In genomic region chr11:133904818-133905515, GRCh38 we compare ENCODE assay signal across 17 cellular contexts. TPM values are rescaled to one million over a fixed set of nuclear protein-coding genes. Genes with fewer than 3 reads are reported as not detected.
DNase-seq lines count a peak whose midpoint lies in the region; ATAC-seq and TF ChIP-seq lines count a peak whose summit lies in the region.
"Had no signal": no experiment of that assay in that cellular context is flagged by ENCODE, and none has a peak within 500 bp of the region (broad histone marks: within the 10 kb centered on the region; RNA-seq: fewer than 3 reads in every experiment).

No MANE protein-coding gene starts in this region.

- H3K36me3 ChIP-seq in RWPE2 (ENCODE audit: low read depth) (no peaks in the 10 kb centered on the region), upper lobe of right lung (no peaks in the 10 kb centered on the region)
- H3K36me3 ChIP-seq: BLaER1 treated with 17β-estradiol and CSF1 and Interleukin-3, amounts not matched to agents 10 nM and 100 nM had no signal

- H3K4me3 Mint-ChIP-seq in glutamatergic neuron (ENCODE audit: unreplicated experiment), result no peak overlapping the region

- peak; percentile 4 for DNase-seq in activated naive CD4-positive, alpha-beta T cell treated with anti-CD3 and anti-CD28 coated beads, Interleukin-2, amount 50 U/mL, for 16 hours
- no peak for DNase-seq in activated naive CD4-positive, alpha-beta T cell treated with Interleukin-2 at 50 U/mL for 16 hours
- peak; percentile 16 for DNase-seq in RWPE2 (ENCODE audit: low spot score)
- peak; percentile 2 for DNase-seq in glutamatergic neuron
- DNase-seq in upper lobe of right lung, result peak; percentile 25
- no peak for DNase-seq in GF-D8 (lab: John Stamatoyannopoulos, UW)
- no peak for DNase-seq in activated gamma-delta T cell treated with Interleukin-2 at 50 U/mL for 16 hours
- DNase-seq: DMS79; NCI-H1092 treated with DMSO at 0.1 percent for 48 hours; NCI-H2081; NCI-H446 treated with DMSO at 0.1 percent for 48 hours; NK-92 treated with Interleukin-12 subunit alpha and Interleukin-12 subunit beta, amount 100 ng/mL, for 24 hours; SHP77 treated with DMSO at 0.1 percent for 48 hours had no signal

- H3K9me3 Mint-ChIP-seq in glutamatergic neuron (ENCODE audit: unreplicated experiment), result peaks cover 21% of the 10 kb centered on the region

- TF ChIP-seq CTCF in RWPE2 (IDR thresholded peaks at IDR 0.05; ENCODE audit: poor library complexity, severe bottlenecking) (no peak), glutamatergic neuron (IDR thresholded peaks at IDR 0.05; ENCODE audit: partially characterized antibody, unreplicated experiment) (no peak), upper lobe of right lung (IDR thresholded peaks at IDR 0.05) (no peak)

- H3K4me1 ChIP-seq in RWPE2 (ENCODE audit: insufficient read depth, poor library complexity, severe bottlenecking) (no peaks in the 10 kb centered on the region), upper lobe of right lung (no peaks in the 10 kb centered on the region)

- H3K9me3 ChIP-seq in RWPE2 (ENCODE audit: severe bottlenecking) (no peaks in the 10 kb centered on the region), upper lobe of right lung (no peaks in the 10 kb centered on the region)
- H3K9me3 ChIP-seq: BLaER1 treated with 17β-estradiol and CSF1 and Interleukin-3, amounts not matched to agents 10 nM and 100 nM had no signal

- H3K27me3 ChIP-seq in RWPE2 (ENCODE audit: insufficient read depth, poor library complexity, severe bottlenecking) (no peaks in the 10 kb centered on the region), upper lobe of right lung (no peaks in the 10 kb centered on the region)
- H3K27me3 ChIP-seq: BLaER1 treated with 17β-estradiol and CSF1 and Interleukin-3, amounts not matched to agents 10 nM and 100 nM had no signal

- H3K27ac Mint-ChIP-seq in glutamatergic neuron (ENCODE audit: unreplicated experiment), result no peak overlapping the region

- ATAC-seq in RWPE2 (ENCODE audit: low read depth) (no peak), upper lobe of right lung (no peak)

- H3K27me3 Mint-ChIP-seq in glutamatergic neuron (ENCODE audit: unreplicated experiment), result peaks cover 12% of the 10 kb centered on the region

- H3K36me3 Mint-ChIP-seq in glutamatergic neuron (ENCODE audit: unreplicated experiment), result peaks cover 14% of the 10 kb centered on the region

- intact Hi-C loops in upper lobe of right lung (cut with DNase I), result no loop called here

- H3K4me1 Mint-ChIP-seq in glutamatergic neuron (ENCODE audit: low read depth, unreplicated experiment), result peaks cover 3% of the 10 kb centered on the region

- H3K27ac ChIP-seq in RWPE2 (ENCODE audit: poor library complexity, severe bottlenecking) (no peak overlapping the region), upper lobe of right lung (no peak overlapping the region)
- H3K27ac ChIP-seq: BLaER1 treated with 17β-estradiol and CSF1 and Interleukin-3, amounts not matched to agents 10 nM and 100 nM had no signal

- H3K4me3 ChIP-seq in RWPE2 (ENCODE audit: severe bottlenecking) (no peak overlapping the region), upper lobe of right lung (no peak overlapping the region)
- H3K4me3 ChIP-seq: BLaER1 treated with 17β-estradiol and CSF1 and Interleukin-3, amounts not matched to agents 10 nM and 100 nM had no signal

RNA-seq across cellular contexts. Expression of gene IGSF9B, which starts 51.8 kb away (rescaled TPM):
- total RNA-seq in glutamatergic neuron (ENCODE audit: unreplicated experiment), result 209 TPM
- 2.9 TPM for total RNA-seq in upper lobe of right lung

RNA-seq across cellular contexts. Expression of gene SPATA19, which starts 59.7 kb away (rescaled TPM):
- not detected for total RNA-seq in glutamatergic neuron (ENCODE audit: unreplicated experiment)
- not detected for total RNA-seq in upper lobe of right lung
- total RNA-seq: A673, H1, RPMI7951 had no signal

Comparison
In these comparisons a context has a peak if more than half of its experiments do, and no peak if none do; other contexts are left out.
1. DNase-seq: peak in activated naive CD4-positive, alpha-beta T cell treated with anti-CD3 and anti-CD28 coated beads, Interleukin-2, amount 50 U/mL, for 16 hours (single experiment), RWPE2 (single experiment), glutamatergic neuron (single experiment) and upper lobe of right lung (single experiment); none in activated naive CD4-positive, alpha-beta T cell treated with Interleukin-2 at 50 U/mL for 16 hours (single experiment), GF-D8 (single experiment) and activated gamma-delta T cell treated with Interleukin-2 at 50 U/mL for 16 hours (single experiment).
2. RNA of gene IGSF9B, which starts 51.8 kb away (total RNA-seq): 209 TPM in glutamatergic neuron (single experiment); 2.9 TPM in upper lobe of right lung (single experiment); every median in the first group is over 10 times any median in the second.